Comparison of ENCODE assay signal across 26 cellular contexts in genomic region chr15:73756947-73757513, GRCh38. TPM values are rescaled to one million over a fixed set of nuclear protein-coding genes. Genes with fewer than 3 reads are reported as not detected.
"Had no signal": no experiment of that assay in that cellular context is flagged by ENCODE, and none has a peak within 500 bp of the region (broad histone marks: within the 10 kb centered on the region; RNA-seq: fewer than 3 reads in every experiment).

No MANE protein-coding gene starts in this region.

- H3K9me3 ChIP-seq: colonic mucosa, gastrocnemius medialis, heart left ventricle, left lung, mucosa of descending colon, prostate gland, right atrium auricular region, thoracic aorta, tibial nerve, upper lobe of right lung, uterus had no signal

- H3K36me3 ChIP-seq: colonic mucosa, gastrocnemius medialis, heart left ventricle, left lung, neural progenitor cell, prostate gland, right atrium auricular region, thoracic aorta, tibial nerve, upper lobe of right lung, uterus had no signal

- H3K27ac ChIP-seq: colonic mucosa, epithelial cell of prostate, gastrocnemius medialis, heart left ventricle, hepatocyte, left lung, neural progenitor cell, prostate gland, right atrium auricular region, skin epidermis, thoracic aorta, tibial nerve, upper lobe of right lung, uterus had no signal

- H3K9ac ChIP-seq: neural progenitor cell had no signal

- H3K4me1 ChIP-seq: colonic mucosa, prostate gland, uterus had no signal

- H3K27me3 ChIP-seq: right atrium auricular region, uterus had no signal

- H2AFZ ChIP-seq: hepatocyte, neural progenitor cell had no signal

- H3K4me2 ChIP-seq: hepatocyte, neural progenitor cell had no signal

- ATAC-seq: esophagus mucosa; gastrocnemius medialis; heart left ventricle; left cardiac atrium; left lung; mucosa of descending colon; natural killer cell treated with Interleukin-12 subunit alpha and Interleukin-12 subunit beta and Interleukin-15 and Interleukin-18, amount 100 ng/mL, for 72 hours; stimulated activated naive B cell treated with anti-CD40 and anti-IgM and Interleukin-4, amounts not matched to agents 10 μg/mL and 1 μg/mL and 100 μg/mL, for 72 hours; upper lobe of right lung had no signal

- H3K79me2 ChIP-seq: hepatocyte had no signal

- H3K4me3 ChIP-seq: colonic mucosa, gastrocnemius medialis, heart left ventricle, hepatocyte, left lung, mucosa of descending colon, neural progenitor cell, prostate gland, right atrium auricular region, skin epidermis, thoracic aorta, tibial nerve, upper lobe of right lung, uterus had no signal

- DNase-seq: colonic mucosa; effector CD8-positive, alpha-beta T cell; endodermal cell; foreskin fibroblast; gastrocnemius medialis; heart left ventricle; left cardiac atrium; left lung; mesenchymal stem cell; mucosa of descending colon; naive B cell; stimulated activated CD4-positive, alpha-beta T cell treated with anti-CD3 and anti-CD28 coated beads, Interleukin-15, amount 100 ng/mL, for 24 hours; stimulated activated CD4-positive, alpha-beta T cell treated with anti-CD3 and anti-CD28 coated beads, Interleukin-2, amount 100 ng/mL, for 48 hours; stimulated activated naive B cell treated with anti-CD40 and anti-IgM and Interleukin-4, amounts not matched to agents 10 μg/mL and 1 μg/mL and 100 μg/mL, for 72 hours; upper lobe of right lung; uterus had no signal

RNA-seq across cellular contexts. Expression of gene INSYN1, which starts 3.9 kb away (rescaled TPM):
- total RNA-seq: natural killer cell treated with Interleukin-12 subunit alpha and Interleukin-12 subunit beta and Interleukin-15 and Interleukin-18, amount 100 ng/mL, for 72 hours had no signal
